Comparison of ENCODE assay signal across 1 cellular context in the genomic region with DNA sequence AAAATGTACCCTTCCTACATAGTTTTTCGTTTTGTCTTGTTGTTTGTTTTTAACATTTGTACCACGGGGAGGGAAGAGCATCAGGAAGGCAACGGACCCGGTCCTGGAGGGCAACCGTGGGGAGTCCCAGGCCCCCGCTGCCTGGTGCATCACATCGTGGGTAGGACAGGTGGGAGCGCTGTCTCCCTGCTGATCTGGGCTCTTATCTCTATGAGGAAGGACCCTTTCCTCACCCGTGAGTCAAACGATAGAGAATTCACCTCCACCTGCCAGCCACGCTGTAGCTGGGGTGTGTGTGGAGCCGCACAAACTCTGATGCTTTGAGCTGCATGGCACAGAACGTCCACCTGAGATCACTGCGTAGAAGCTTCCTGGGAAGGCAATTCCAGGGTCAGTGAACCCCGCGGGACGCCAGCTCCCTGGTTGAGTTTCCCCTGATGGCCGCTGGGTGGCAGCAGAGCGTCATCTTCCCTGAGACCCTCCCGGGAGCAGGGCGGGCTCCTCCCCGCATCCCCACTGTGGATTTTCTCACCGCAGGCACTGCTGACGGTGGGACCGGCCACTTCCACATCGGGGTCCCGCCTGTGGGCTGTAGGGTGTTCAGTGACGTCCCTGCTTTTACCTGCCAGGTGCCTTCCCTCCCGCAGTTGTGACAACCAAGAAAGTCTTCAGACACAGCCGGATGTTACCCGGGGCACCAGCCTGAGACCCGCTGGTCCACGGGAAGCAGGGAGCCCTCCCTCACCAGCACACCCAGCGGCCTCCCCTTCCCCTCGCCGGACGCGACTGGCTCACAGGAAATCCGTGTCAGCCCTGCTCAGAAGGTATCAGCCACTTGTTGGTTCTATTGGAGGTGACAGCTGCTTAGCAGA.
A peak's percentile ranks its signal among the peaks of the same experiment; 100 is the strongest.
TF ChIP-seq lines count a peak whose summit lies in the region.

No MANE protein-coding gene starts in this region.

TF ChIP-seq in HepG2, 621 proteins besides CTCF, POLR2A, EP300 and RAD21 (continued from another document and continues in another):
- TF ChIP-seq, protein P1, sequence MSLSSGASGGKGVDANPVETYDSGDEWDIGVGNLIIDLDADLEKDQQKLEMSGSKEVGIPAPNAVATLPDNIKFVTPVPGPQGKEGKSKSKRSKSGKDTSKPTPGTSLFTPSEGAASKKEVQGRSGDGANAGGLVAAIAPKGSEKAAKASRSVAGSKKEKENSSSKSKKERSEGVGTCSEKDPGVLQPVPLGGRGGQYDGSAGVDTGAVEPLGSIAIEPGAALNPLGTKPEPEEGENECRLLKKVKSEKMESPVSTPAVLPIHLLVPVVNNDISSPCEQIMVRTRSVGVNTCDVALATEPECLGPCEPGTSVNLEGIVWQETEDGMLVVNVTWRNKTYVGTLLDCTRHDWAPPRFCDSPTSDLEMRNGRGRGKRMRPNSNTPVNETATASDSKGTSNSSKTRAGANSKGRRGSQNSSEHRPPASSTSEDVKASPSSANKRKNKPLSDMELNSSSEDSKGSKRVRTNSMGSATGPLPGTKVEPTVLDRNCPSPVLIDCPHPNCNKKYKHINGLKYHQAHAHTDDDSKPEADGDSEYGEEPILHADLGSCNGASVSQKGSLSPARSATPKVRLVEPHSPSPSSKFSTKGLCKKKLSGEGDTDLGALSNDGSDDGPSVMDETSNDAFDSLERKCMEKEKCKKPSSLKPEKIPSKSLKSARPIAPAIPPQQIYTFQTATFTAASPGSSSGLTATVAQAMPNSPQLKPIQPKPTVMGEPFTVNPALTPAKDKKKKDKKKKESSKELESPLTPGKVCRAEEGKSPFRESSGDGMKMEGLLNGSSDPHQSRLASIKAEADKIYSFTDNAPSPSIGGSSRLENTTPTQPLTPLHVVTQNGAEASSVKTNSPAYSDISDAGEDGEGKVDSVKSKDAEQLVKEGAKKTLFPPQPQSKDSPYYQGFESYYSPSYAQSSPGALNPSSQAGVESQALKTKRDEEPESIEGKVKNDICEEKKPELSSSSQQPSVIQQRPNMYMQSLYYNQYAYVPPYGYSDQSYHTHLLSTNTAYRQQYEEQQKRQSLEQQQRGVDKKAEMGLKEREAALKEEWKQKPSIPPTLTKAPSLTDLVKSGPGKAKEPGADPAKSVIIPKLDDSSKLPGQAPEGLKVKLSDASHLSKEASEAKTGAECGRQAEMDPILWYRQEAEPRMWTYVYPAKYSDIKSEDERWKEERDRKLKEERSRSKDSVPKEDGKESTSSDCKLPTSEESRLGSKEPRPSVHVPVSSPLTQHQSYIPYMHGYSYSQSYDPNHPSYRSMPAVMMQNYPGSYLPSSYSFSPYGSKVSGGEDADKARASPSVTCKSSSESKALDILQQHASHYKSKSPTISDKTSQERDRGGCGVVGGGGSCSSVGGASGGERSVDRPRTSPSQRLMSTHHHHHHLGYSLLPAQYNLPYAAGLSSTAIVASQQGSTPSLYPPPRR (CRISPR knock-in tag; IDR thresholded peaks at IDR 0.05; ENCODE audit: borderline replicate concordance): no peak
- TF ChIP-seq ZNF354B (CRISPR knock-in tag; IDR thresholded peaks at IDR 0.05) (no peak), CBX5 (CRISPR knock-in tag; IDR thresholded peaks at IDR 0.05; ENCODE audit: borderline replicate concordance) (peak; percentile 44; the same call in 1 of the 2 replicates), DMAP1 (CRISPR knock-in tag; IDR thresholded peaks at IDR 0.05) (no peak), ZNF607 (CRISPR knock-in tag; IDR thresholded peaks at IDR 0.05; ENCODE audit: borderline replicate concordance) (no peak), PLRG1 (conservative IDR thresholded peaks at IDR 0.05) (no peak), SAP130 (CRISPR knock-in tag; IDR thresholded peaks at IDR 0.05; ENCODE audit: low read depth) (no peak), RXRB (CRISPR knock-in tag; IDR thresholded peaks at IDR 0.05; ENCODE audit: borderline replicate concordance) (peak; percentile 72), HES4 (CRISPR knock-in tag; IDR thresholded peaks at IDR 0.05; ENCODE audit: borderline replicate concordance) (no peak), MAFF (IDR thresholded peaks at IDR 0.05; ENCODE audit: low read depth, low read length) (no peak), ZNF567 (CRISPR knock-in tag; IDR thresholded peaks at IDR 0.05; ENCODE audit: borderline replicate concordance) (no peak), POLR2G (IDR thresholded peaks at IDR 0.05; ENCODE audit: low read depth, low read length) (no peak), HNRNPUL1 (IDR thresholded peaks at IDR 0.05; ENCODE audit: low read depth, low read length) (no peak), MLLT10 (CRISPR knock-in tag; IDR thresholded peaks at IDR 0.05) (no peak), RBM39 (IDR thresholded peaks at IDR 0.05; ENCODE audit: low read depth, low read length, poor library complexity, severe bottlenecking) (no peak), SALL2 (CRISPR knock-in tag; IDR thresholded peaks at IDR 0.05) (no peak), NRL (CRISPR knock-in tag; IDR thresholded peaks at IDR 0.05; ENCODE audit: borderline replicate concordance) (peak; percentile 38; the same call in 1 of the 2 replicates), ZNF292 (CRISPR knock-in tag; IDR thresholded peaks at IDR 0.05; ENCODE audit: borderline replicate concordance, low read depth) (no peak), CC2D1A (CRISPR knock-in tag; IDR thresholded peaks at IDR 0.05) (no peak)
- TF ChIP-seq, protein P2, sequence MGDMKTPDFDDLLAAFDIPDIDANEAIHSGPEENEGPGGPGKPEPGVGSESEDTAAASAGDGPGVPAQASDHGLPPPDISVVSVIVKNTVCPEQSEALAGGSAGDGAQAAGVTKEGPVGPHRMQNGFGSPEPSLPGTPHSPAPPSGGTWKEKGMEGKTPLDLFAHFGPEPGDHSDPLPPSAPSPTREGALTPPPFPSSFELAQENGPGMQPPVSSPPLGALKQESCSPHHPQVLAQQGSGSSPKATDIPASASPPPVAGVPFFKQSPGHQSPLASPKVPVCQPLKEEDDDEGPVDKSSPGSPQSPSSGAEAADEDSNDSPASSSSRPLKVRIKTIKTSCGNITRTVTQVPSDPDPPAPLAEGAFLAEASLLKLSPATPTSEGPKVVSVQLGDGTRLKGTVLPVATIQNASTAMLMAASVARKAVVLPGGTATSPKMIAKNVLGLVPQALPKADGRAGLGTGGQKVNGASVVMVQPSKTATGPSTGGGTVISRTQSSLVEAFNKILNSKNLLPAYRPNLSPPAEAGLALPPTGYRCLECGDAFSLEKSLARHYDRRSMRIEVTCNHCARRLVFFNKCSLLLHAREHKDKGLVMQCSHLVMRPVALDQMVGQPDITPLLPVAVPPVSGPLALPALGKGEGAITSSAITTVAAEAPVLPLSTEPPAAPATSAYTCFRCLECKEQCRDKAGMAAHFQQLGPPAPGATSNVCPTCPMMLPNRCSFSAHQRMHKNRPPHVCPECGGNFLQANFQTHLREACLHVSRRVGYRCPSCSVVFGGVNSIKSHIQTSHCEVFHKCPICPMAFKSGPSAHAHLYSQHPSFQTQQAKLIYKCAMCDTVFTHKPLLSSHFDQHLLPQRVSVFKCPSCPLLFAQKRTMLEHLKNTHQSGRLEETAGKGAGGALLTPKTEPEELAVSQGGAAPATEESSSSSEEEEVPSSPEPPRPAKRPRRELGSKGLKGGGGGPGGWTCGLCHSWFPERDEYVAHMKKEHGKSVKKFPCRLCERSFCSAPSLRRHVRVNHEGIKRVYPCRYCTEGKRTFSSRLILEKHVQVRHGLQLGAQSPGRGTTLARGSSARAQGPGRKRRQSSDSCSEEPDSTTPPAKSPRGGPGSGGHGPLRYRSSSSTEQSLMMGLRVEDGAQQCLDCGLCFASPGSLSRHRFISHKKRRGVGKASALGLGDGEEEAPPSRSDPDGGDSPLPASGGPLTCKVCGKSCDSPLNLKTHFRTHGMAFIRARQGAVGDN (CRISPR knock-in tag; IDR thresholded peaks at IDR 0.05): peak; percentile 44; the same call in 1 of the 2 replicates
- TF ChIP-seq, protein P3, sequence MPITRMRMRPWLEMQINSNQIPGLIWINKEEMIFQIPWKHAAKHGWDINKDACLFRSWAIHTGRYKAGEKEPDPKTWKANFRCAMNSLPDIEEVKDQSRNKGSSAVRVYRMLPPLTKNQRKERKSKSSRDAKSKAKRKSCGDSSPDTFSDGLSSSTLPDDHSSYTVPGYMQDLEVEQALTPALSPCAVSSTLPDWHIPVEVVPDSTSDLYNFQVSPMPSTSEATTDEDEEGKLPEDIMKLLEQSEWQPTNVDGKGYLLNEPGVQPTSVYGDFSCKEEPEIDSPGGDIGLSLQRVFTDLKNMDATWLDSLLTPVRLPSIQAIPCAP (CRISPR knock-in tag; IDR thresholded peaks at IDR 0.05; ENCODE audit: low read depth): no peak
- TF ChIP-seq, protein P4, sequence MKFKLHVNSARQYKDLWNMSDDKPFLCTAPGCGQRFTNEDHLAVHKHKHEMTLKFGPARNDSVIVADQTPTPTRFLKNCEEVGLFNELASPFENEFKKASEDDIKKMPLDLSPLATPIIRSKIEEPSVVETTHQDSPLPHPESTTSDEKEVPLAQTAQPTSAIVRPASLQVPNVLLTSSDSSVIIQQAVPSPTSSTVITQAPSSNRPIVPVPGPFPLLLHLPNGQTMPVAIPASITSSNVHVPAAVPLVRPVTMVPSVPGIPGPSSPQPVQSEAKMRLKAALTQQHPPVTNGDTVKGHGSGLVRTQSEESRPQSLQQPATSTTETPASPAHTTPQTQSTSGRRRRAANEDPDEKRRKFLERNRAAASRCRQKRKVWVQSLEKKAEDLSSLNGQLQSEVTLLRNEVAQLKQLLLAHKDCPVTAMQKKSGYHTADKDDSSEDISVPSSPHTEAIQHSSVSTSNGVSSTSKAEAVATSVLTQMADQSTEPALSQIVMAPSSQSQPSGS (CRISPR knock-in tag; IDR thresholded peaks at IDR 0.05): no peak
- TF ChIP-seq, protein P5, sequence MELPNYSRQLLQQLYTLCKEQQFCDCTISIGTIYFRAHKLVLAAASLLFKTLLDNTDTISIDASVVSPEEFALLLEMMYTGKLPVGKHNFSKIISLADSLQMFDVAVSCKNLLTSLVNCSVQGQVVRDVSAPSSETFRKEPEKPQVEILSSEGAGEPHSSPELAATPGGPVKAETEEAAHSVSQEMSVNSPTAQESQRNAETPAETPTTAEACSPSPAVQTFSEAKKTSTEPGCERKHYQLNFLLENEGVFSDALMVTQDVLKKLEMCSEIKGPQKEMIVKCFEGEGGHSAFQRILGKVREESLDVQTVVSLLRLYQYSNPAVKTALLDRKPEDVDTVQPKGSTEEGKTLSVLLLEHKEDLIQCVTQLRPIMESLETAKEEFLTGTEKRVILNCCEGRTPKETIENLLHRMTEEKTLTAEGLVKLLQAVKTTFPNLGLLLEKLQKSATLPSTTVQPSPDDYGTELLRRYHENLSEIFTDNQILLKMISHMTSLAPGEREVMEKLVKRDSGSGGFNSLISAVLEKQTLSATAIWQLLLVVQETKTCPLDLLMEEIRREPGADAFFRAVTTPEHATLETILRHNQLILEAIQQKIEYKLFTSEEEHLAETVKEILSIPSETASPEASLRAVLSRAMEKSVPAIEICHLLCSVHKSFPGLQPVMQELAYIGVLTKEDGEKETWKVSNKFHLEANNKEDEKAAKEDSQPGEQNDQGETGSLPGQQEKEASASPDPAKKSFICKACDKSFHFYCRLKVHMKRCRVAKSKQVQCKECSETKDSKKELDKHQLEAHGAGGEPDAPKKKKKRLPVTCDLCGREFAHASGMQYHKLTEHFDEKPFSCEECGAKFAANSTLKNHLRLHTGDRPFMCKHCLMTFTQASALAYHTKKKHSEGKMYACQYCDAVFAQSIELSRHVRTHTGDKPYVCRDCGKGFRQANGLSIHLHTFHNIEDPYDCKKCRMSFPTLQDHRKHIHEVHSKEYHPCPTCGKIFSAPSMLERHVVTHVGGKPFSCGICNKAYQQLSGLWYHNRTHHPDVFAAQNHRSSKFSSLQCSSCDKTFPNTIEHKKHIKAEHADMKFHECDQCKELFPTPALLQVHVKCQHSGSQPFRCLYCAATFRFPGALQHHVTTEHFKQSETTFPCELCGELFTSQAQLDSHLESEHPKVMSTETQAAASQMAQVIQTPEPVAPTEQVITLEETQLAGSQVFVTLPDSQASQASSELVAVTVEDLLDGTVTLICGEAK (IDR thresholded peaks at IDR 0.05): no peak
- TF ChIP-seq, protein P5 (CRISPR knock-in tag; IDR thresholded peaks at IDR 0.05): no peak
- TF ChIP-seq, protein P6, sequence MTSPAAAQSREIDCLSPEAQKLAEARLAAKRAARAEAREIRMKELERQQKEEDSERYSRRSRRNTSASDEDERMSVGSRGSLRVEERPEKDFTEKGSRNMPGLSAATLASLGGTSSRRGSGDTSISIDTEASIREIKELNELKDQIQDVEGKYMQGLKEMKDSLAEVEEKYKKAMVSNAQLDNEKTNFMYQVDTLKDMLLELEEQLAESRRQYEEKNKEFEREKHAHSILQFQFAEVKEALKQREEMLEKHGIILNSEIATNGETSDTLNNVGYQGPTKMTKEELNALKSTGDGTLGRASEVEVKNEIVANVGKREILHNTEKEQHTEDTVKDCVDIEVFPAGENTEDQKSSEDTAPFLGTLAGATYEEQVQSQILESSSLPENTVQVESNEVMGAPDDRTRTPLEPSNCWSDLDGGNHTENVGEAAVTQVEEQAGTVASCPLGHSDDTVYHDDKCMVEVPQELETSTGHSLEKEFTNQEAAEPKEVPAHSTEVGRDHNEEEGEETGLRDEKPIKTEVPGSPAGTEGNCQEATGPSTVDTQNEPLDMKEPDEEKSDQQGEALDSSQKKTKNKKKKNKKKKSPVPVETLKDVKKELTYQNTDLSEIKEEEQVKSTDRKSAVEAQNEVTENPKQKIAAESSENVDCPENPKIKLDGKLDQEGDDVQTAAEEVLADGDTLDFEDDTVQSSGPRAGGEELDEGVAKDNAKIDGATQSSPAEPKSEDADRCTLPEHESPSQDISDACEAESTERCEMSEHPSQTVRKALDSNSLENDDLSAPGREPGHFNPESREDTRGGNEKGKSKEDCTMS (CRISPR knock-in tag; conservative IDR thresholded peaks at IDR 0.05): no peak
- TF ChIP-seq, protein P7, sequence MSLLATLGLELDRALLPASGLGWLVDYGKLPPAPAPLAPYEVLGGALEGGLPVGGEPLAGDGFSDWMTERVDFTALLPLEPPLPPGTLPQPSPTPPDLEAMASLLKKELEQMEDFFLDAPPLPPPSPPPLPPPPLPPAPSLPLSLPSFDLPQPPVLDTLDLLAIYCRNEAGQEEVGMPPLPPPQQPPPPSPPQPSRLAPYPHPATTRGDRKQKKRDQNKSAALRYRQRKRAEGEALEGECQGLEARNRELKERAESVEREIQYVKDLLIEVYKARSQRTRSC (CRISPR knock-in tag; IDR thresholded peaks at IDR 0.05; ENCODE audit: low read depth): no peak
